ENCODE assay signal across 37 cellular contexts in genomic region chr19:39982883-39983282, GRCh38.
"Had no signal": no experiment of that assay in that cellular context is flagged by ENCODE, and none has a peak within 500 bp of the region (broad histone marks: within the 10 kb centered on the region; RNA-seq: fewer than 3 reads in every experiment).

No MANE protein-coding gene starts in this region.

- H3K27me3 ChIP-seq: ascending aorta, cardiac muscle cell had no signal

- H3K4me1 Mint-ChIP-seq: activated CD4-positive, alpha-beta memory T cell treated with anti-CD3 and anti-CD28 coated beads, Interleukin-2, amount 10 ng/mL, durations not matched to agents 7 days and 5 days; activated CD4-positive, alpha-beta T cell treated with anti-CD3 and anti-CD28 coated beads, Interleukin-2, amount 10 ng/mL, durations not matched to agents 7 days and 5 days; activated CD8-positive, alpha-beta memory T cell treated with anti-CD3 and anti-CD28 coated beads, Interleukin-2, amount 10 ng/mL, durations not matched to agents 7 days and 5 days; brain had no signal

- H3K27ac Mint-ChIP-seq: activated CD4-positive, alpha-beta memory T cell treated with anti-CD3 and anti-CD28 coated beads, Interleukin-2, amount 10 ng/mL, durations not matched to agents 7 days and 5 days; activated CD4-positive, alpha-beta T cell treated with anti-CD3 and anti-CD28 coated beads for 36 hours; activated CD4-positive, alpha-beta T cell treated with anti-CD3 and anti-CD28 coated beads, Interleukin-2, amount 10 ng/mL, durations not matched to agents 7 days and 5 days; activated CD8-positive, alpha-beta memory T cell treated with anti-CD3 and anti-CD28 coated beads, Interleukin-2, amount 10 ng/mL, durations not matched to agents 7 days and 5 days; activated CD8-positive, alpha-beta T cell treated with anti-CD3 and anti-CD28 coated beads, Interleukin-2, amount 10 ng/mL, durations not matched to agents 7 days and 5 days; activated naive CD4-positive, alpha-beta T cell treated with anti-CD3 and anti-CD28 coated beads, Interleukin-2, amount 10 ng/mL, durations not matched to agents 7 days and 5 days; activated naive CD8-positive, alpha-beta T cell; activated naive CD8-positive, alpha-beta T cell treated with anti-CD3 and anti-CD28 coated beads, Interleukin-2, amount 10 ng/mL, durations not matched to agents 7 days and 5 days; activated naive CD8-positive, alpha-beta T cell treated with anti-CD3 and anti-CD28 coated beads, Interleukin-2, amount 50 U/mL, for 24 hours; activated T-cell treated with anti-CD3 and anti-CD28 coated beads, Interleukin-2, amount 50 U/mL, for 24 hours; activated T-helper 2 cell treated with anti-CD3 and anti-CD28 coated beads, Interferon-gamma antibody, Interleukin-2, Interleukin-4, amounts not matched to agents 10 μg/mL and 5 μg/mL and 100 μg/mL, durations not matched to agents 14 hours and 24 hours and 36 hours; brain; T-helper 17 cell; T-helper 2 cell treated with Interferon-gamma antibody and Interleukin-4, amounts not matched to agents 5 μg/mL and 100 μg/mL, for 36 hours had no signal

- DNase-seq: activated CD4-positive, alpha-beta memory T cell treated with anti-CD3 and anti-CD28 coated beads, Interleukin-2, amount 10 ng/mL, durations not matched to agents 7 days and 5 days; activated CD4-positive, alpha-beta T cell treated with anti-CD3 and anti-CD28 coated beads for 1 hour; activated CD4-positive, alpha-beta T cell treated with anti-CD3 and anti-CD28 coated beads for 36 hours; activated CD4-positive, alpha-beta T cell treated with anti-CD3 and anti-CD28 coated beads for 48 hours; activated CD4-positive, alpha-beta T cell treated with anti-CD3 and anti-CD28 coated beads, Interleukin-2, amount 10 ng/mL, durations not matched to agents 7 days and 5 days; activated CD4-positive, alpha-beta T cell treated with anti-CD3 and anti-CD28 coated beads, Interleukin-2, amount 50 U/mL, for 48 hours; activated CD4-positive, CD25-positive, alpha-beta regulatory T cell; activated CD8-positive, alpha-beta memory T cell treated with anti-CD3 and anti-CD28 coated beads for 24 hours; activated CD8-positive, alpha-beta memory T cell treated with anti-CD3 and anti-CD28 coated beads, Interleukin-2, amount 10 ng/mL, durations not matched to agents 7 days and 5 days; activated CD8-positive, alpha-beta memory T cell treated with anti-CD3 and anti-CD28 coated beads, Interleukin-2, amount 50 U/mL, for 48 hours; activated CD8-positive, alpha-beta T cell treated with anti-CD3 and anti-CD28 coated beads, Interleukin-2, amount 10 ng/mL, durations not matched to agents 7 days and 5 days; activated effector memory CD4-positive, alpha-beta T cell treated with Interleukin-2 at 50 U/mL for 16 hours; activated gamma-delta T cell; activated naive CD4-positive, alpha-beta T cell treated with anti-CD3 and anti-CD28 coated beads, Interleukin-2, amount 10 ng/mL, durations not matched to agents 7 days and 5 days; activated naive CD4-positive, alpha-beta T cell treated with Interleukin-2 at 50 U/mL for 16 hours; activated naive CD8-positive, alpha-beta T cell treated with anti-CD3 and anti-CD28 coated beads, Interleukin-2, amount 10 ng/mL, durations not matched to agents 7 days and 5 days; activated naive CD8-positive, alpha-beta T cell treated with anti-CD3 and anti-CD28 coated beads, Interleukin-2, amount 50 U/mL, for 24 hours; activated T-cell treated with anti-CD3 and anti-CD28 coated beads, Interleukin-2, amount 50 U/mL, for 24 hours; activated T-cell treated with anti-CD3 and anti-CD28 coated beads, Interleukin-2, amount 50 U/mL, for 48 hours; amygdala; anterior cingulate cortex; caudate nucleus; cerebellar nuclear complex; T-helper 17 cell; T-helper 9 cell had no signal

- H3K4me3 ChIP-seq: ascending aorta, cardiac muscle cell had no signal

- FAIRE-seq: bronchial epithelial cell, TTC549 had no signal

- H3K27me3 Mint-ChIP-seq: activated CD4-positive, alpha-beta memory T cell treated with anti-CD3 and anti-CD28 coated beads, Interleukin-2, amount 10 ng/mL, durations not matched to agents 7 days and 5 days; activated CD4-positive, alpha-beta T cell treated with anti-CD3 and anti-CD28 coated beads for 36 hours; activated CD4-positive, alpha-beta T cell treated with anti-CD3 and anti-CD28 coated beads, Interleukin-2, amount 10 ng/mL, durations not matched to agents 7 days and 5 days; activated CD8-positive, alpha-beta memory T cell treated with anti-CD3 and anti-CD28 coated beads, Interleukin-2, amount 10 ng/mL, durations not matched to agents 7 days and 5 days; activated naive CD4-positive, alpha-beta T cell treated with anti-CD3 and anti-CD28 coated beads, Interleukin-2, amount 10 ng/mL, durations not matched to agents 7 days and 5 days; activated naive CD4-positive, alpha-beta T cell treated with anti-CD3 and anti-CD28 coated beads, Interleukin-2, amount 50 U/mL, for 24 hours; activated naive CD8-positive, alpha-beta T cell; activated naive CD8-positive, alpha-beta T cell treated with anti-CD3 and anti-CD28 coated beads, Interleukin-2, amount 10 ng/mL, durations not matched to agents 7 days and 5 days; activated naive CD8-positive, alpha-beta T cell treated with anti-CD3 and anti-CD28 coated beads, Interleukin-2, amount 50 U/mL, for 24 hours; activated T-cell treated with anti-CD3 and anti-CD28 coated beads, Interleukin-2, amount 50 U/mL, for 24 hours; brain; central memory CD8-positive, alpha-beta T cell; T-helper 17 cell had no signal

- H3K27ac ChIP-seq: ascending aorta, cardiac muscle cell, VCaP had no signal

- H3K4me3 Mint-ChIP-seq: activated CD4-positive, alpha-beta memory T cell treated with anti-CD3 and anti-CD28 coated beads, Interleukin-2, amount 10 ng/mL, durations not matched to agents 7 days and 5 days; activated CD4-positive, alpha-beta T cell treated with anti-CD3 and anti-CD28 coated beads for 36 hours; activated CD4-positive, alpha-beta T cell treated with anti-CD3 and anti-CD28 coated beads, Interleukin-2, amount 10 ng/mL, durations not matched to agents 7 days and 5 days; activated CD8-positive, alpha-beta memory T cell treated with anti-CD3 and anti-CD28 coated beads, Interleukin-2, amount 10 ng/mL, durations not matched to agents 7 days and 5 days; activated CD8-positive, alpha-beta T cell treated with anti-CD3 and anti-CD28 coated beads, Interleukin-2, amount 10 ng/mL, durations not matched to agents 7 days and 5 days; activated naive CD4-positive, alpha-beta T cell treated with anti-CD3 and anti-CD28 coated beads, Interleukin-2, amount 10 ng/mL, durations not matched to agents 7 days and 5 days; activated naive CD4-positive, alpha-beta T cell treated with anti-CD3 and anti-CD28 coated beads, Interleukin-2, amount 50 U/mL, for 24 hours; activated naive CD8-positive, alpha-beta T cell; activated naive CD8-positive, alpha-beta T cell treated with anti-CD3 and anti-CD28 coated beads, Interleukin-2, amount 10 ng/mL, durations not matched to agents 7 days and 5 days; activated naive CD8-positive, alpha-beta T cell treated with anti-CD3 and anti-CD28 coated beads, Interleukin-2, amount 50 U/mL, for 24 hours; activated T-cell treated with anti-CD3 and anti-CD28 coated beads, Interleukin-2, amount 50 U/mL, for 24 hours; brain; central memory CD8-positive, alpha-beta T cell; T-helper 17 cell; T-helper 2 cell treated with Interferon-gamma antibody and Interleukin-4, amounts not matched to agents 5 μg/mL and 100 μg/mL, for 36 hours had no signal

- ATAC-seq: activated CD4-positive, alpha-beta T cell treated with anti-CD3 and anti-CD28 coated beads for 36 hours; activated CD4-positive, CD25-positive, alpha-beta regulatory T cell treated with anti-CD3 and anti-CD28 coated beads, Interleukin-2, amount 50 U/mL, for 24 hours; activated CD8-positive, alpha-beta memory T cell treated with anti-CD3 and anti-CD28 coated beads, Interleukin-2, amount 10 ng/mL, durations not matched to agents 7 days and 5 days; activated CD8-positive, alpha-beta T cell treated with anti-CD3 and anti-CD28 coated beads, Interleukin-2, amount 10 ng/mL, durations not matched to agents 7 days and 5 days; activated naive CD8-positive, alpha-beta T cell treated with anti-CD3 and anti-CD28 coated beads, Interleukin-2, amount 50 U/mL, for 24 hours; T-helper 17 cell had no signal
